In genomic region chr9:81591791-81592190, GRCh38 we compare ENCODE assay signal across 20 cellular contexts.
A peak's percentile ranks its signal among the peaks of the same experiment; 100 is the strongest.
DNase-seq lines count a peak whose midpoint lies in the region; ATAC-seq and TF ChIP-seq lines count a peak whose summit lies in the region.
"Had no signal": no experiment of that assay in that cellular context is flagged by ENCODE, and none has a peak within 500 bp of the region (broad histone marks: within the 10 kb centered on the region; RNA-seq: fewer than 3 reads in every experiment).

No MANE protein-coding gene starts in this region.

- H3K23ac ChIP-seq in mesenchymal stem cell (ENCODE audit: low read length in 2 of 2), result no peak overlapping the region

- no peak for TF ChIP-seq CTCF in Loucy (conservative IDR thresholded peaks at IDR 0.05; ENCODE audit: low read length)
- no peak for TF ChIP-seq CTCF in endothelial cell (IDR thresholded peaks at IDR 0.05; ENCODE audit: unreplicated experiment)
- no peak for TF ChIP-seq CTCF in transverse colon (IDR thresholded peaks at IDR 0.05)

- H4K8ac ChIP-seq in mesenchymal stem cell (ENCODE audit: low read length), result no peak overlapping the region

- H3K36me3 Mint-ChIP-seq in endothelial cell (ENCODE audit: low read depth, unreplicated experiment), result peaks cover 61% of the 10 kb centered on the region

- DNase-seq in endothelial cell (ENCODE audit: low spot score) (no peak), mesenchymal stem cell (no peak), transverse colon (peak; percentile 68), GM03348 (ENCODE audit: low spot score) (no peak)
- DNase-seq: ACHN, DMS79, NCI-H1105, NCI-H1694 treated with DMSO at 0.1 percent for 48 hours, NCI-H2107, NCI-H510A, NCI-H774, OCI-M1, SHP77 had no signal

- no peaks in the 10 kb centered on the region for H3K9me2 ChIP-seq in Loucy (replicated peaks; ENCODE audit: low read depth, low read length)

- no peaks in the 10 kb centered on the region; the same call in 1 of the 2 replicates for H3F3A ChIP-seq in Loucy (ENCODE audit: low read depth)

- no peak overlapping the region for H2BK12ac ChIP-seq in mesenchymal stem cell (ENCODE audit: low read length in 2 of 2)

- H3K9ac ChIP-seq in Loucy (ENCODE audit: low read depth, low read length, poor library complexity, severe bottlenecking), result peak overlapping the region; percentile 61
- no peak overlapping the region for H3K9ac ChIP-seq in mesenchymal stem cell (ENCODE audit: low read length)

- in situ Hi-C loops in transverse colon (cut with MboI; ENCODE audit: low pct_ligation_motif_present in 1 of 4, low pct_unique_long_range_greater_than_20kb in 1 of 4, low sequenced_read_pairs in 3 of 4), result no loop called here

- H2AFZ ChIP-seq in Loucy (ENCODE audit: low read length) (no peak overlapping the region), mesenchymal stem cell (ENCODE audit: low read depth, low read length) (no peak overlapping the region)

- ATAC-seq in GM21367 (IDR thresholded peaks at IDR 0.05; ENCODE audit: unreplicated experiment), result no peak
- ATAC-seq in HG02852 (IDR thresholded peaks at IDR 0.05; ENCODE audit: unreplicated experiment), result no peak
- ATAC-seq: K562 had no signal

- no peaks in the 10 kb centered on the region for H4K20me1 ChIP-seq in Loucy (ENCODE audit: insufficient read depth, low read length, poor library complexity, severe bottlenecking)

- no peaks in the 10 kb centered on the region for H3K9me3 Mint-ChIP-seq in endothelial cell (ENCODE audit: unreplicated experiment)
- H3K9me3 Mint-ChIP-seq: CD14-positive monocyte had no signal

- 85% methylated on average over 11 of the region's 12 CpGs for WGBS in mesenchymal stem cell
- 55 to 75% methylated on average over 2 to 12 of the region's 12 CpGs for WGBS in transverse colon (ENCODE audit: low coverage in 1 of 2), 2 donors

- H3K4me3 ChIP-seq in Loucy (ENCODE audit: low read length, poor library complexity, severe bottlenecking) (no peak overlapping the region), mesenchymal stem cell (ENCODE audit: insufficient read depth in 1 of 2, low read depth in 1 of 2, low read length in 2 of 2) (no peak overlapping the region), transverse colon (no peak overlapping the region)
- H3K4me3 ChIP-seq: HAP-1, K562, SK-N-MC had no signal

- H3K4me2 ChIP-seq in Loucy (ENCODE audit: low read depth, low read length, poor library complexity, severe bottlenecking) (no peak overlapping the region), mesenchymal stem cell (ENCODE audit: low read length, poor library complexity, severe bottlenecking) (no peak overlapping the region)

- no peak overlapping the region for H2BK120ac ChIP-seq in mesenchymal stem cell (ENCODE audit: low read depth, low read length)

- no peak overlapping the region for H4K91ac ChIP-seq in mesenchymal stem cell (ENCODE audit: low read length)

- no peak overlapping the region for H2BK5ac ChIP-seq in mesenchymal stem cell (ENCODE audit: low read depth, low read length, poor library complexity, severe bottlenecking)

- intact Hi-C loops in transverse colon (cut with DNase I; ENCODE audit: low total_unique reads), result no loop called here

- TF ChIP-seq EP300 in transverse colon (IDR thresholded peaks at IDR 0.05; ENCODE audit: low read depth), result no peak

- H2BK15ac ChIP-seq in mesenchymal stem cell (ENCODE audit: low read depth, poor library complexity, severe bottlenecking), result no peak overlapping the region

- no peak for TF ChIP-seq POLR2A in transverse colon (IDR thresholded peaks at IDR 0.05)

- H3K36me3 ChIP-seq in Loucy (ENCODE audit: insufficient read depth, low read length), result peaks cover 29% of the 10 kb centered on the region; the same call in 1 of the 2 replicates
- peaks cover 24 to 61% of the 10 kb centered on the region in 2 experiments for H3K36me3 ChIP-seq in mesenchymal stem cell (ENCODE audit: control insufficient read depth in 1 of 2, insufficient read depth in 2 of 2, low read depth in 1 of 2, low read length in 2 of 2)
- H3K36me3 ChIP-seq in transverse colon, result peaks cover 0 to 3% (median 0%) of the 10 kb centered on the region in 4 donors
- H3K36me3 ChIP-seq: HAP-1 had no signal

- peak overlapping the region in 1 of 2 experiments; percentile 53 for H3K14ac ChIP-seq in mesenchymal stem cell (ENCODE audit: low read length in 2 of 2)

- H3K9me3 ChIP-seq in Loucy (ENCODE audit: insufficient read depth, low read depth, low read length) (no peaks in the 10 kb centered on the region), mesenchymal stem cell (ENCODE audit: control insufficient read depth, low read length) (no peaks in the 10 kb centered on the region), transverse colon (no peaks in the 10 kb centered on the region)
- H3K9me3 ChIP-seq: HAP-1 had no signal

- H2AK5ac ChIP-seq in mesenchymal stem cell (ENCODE audit: low read length, severe bottlenecking), result peak overlapping the region; percentile 18

- H3K27ac Mint-ChIP-seq in endothelial cell (ENCODE audit: unreplicated experiment), result peak overlapping the region; percentile 99
- H3K27ac Mint-ChIP-seq: CD14-positive monocyte had no signal

- H3K18ac ChIP-seq in mesenchymal stem cell (ENCODE audit: low read depth in 1 of 2, low read length in 2 of 2), result peak overlapping the region in 1 of 2 experiments; percentile 96

- H3K4me1 ChIP-seq in Loucy (ENCODE audit: insufficient read depth, low read length, poor library complexity, severe bottlenecking) (peaks cover 42% of the 10 kb centered on the region), mesenchymal stem cell (ENCODE audit: control insufficient read depth, insufficient read depth, low read depth, low read length) (peaks cover 19% of the 10 kb centered on the region), transverse colon (peaks cover 4 to 47% (median 29%) of the 10 kb centered on the region in 4 donors)
- H3K4me1 ChIP-seq: HAP-1 had no signal

- H3K27ac ChIP-seq in mesenchymal stem cell (ENCODE audit: low read length, poor library complexity, severe bottlenecking) (no peak overlapping the region), transverse colon (peak overlapping the region; percentile 70 to 84 (median 76))
- H3K27ac ChIP-seq: SK-N-MC had no signal

- H3K4ac ChIP-seq in mesenchymal stem cell (ENCODE audit: low read depth in 1 of 2, low read length in 2 of 2), result peak overlapping the region in 1 of 2 experiments; percentile 11

- peak overlapping the region; percentile 56 for H3K4me3 Mint-ChIP-seq in endothelial cell (ENCODE audit: unreplicated experiment)
- H3K4me3 Mint-ChIP-seq: CD14-positive monocyte had no signal

- H3K4me1 Mint-ChIP-seq in endothelial cell (ENCODE audit: unreplicated experiment), result peaks cover 77% of the 10 kb centered on the region

- no peaks in the 10 kb centered on the region for H3K79me1 ChIP-seq in mesenchymal stem cell (replicated peaks; ENCODE audit: low read length, poor library complexity, severe bottlenecking)

- no peaks in the 10 kb centered on the region for H3K27me3 ChIP-seq in Loucy (ENCODE audit: insufficient read depth, low read length, poor library complexity, severe bottlenecking)
- no peaks in the 10 kb centered on the region for H3K27me3 ChIP-seq in mesenchymal stem cell (ENCODE audit: control insufficient read depth in 1 of 2, insufficient read depth in 1 of 2, low read length in 2 of 2)
- no peaks in the 10 kb centered on the region for H3K27me3 ChIP-seq in transverse colon

- H3K79me2 ChIP-seq in Loucy (ENCODE audit: insufficient read depth, low read length), result no peaks in the 10 kb centered on the region

- H3K27me3 Mint-ChIP-seq in endothelial cell (ENCODE audit: unreplicated experiment), result peaks cover 14% of the 10 kb centered on the region
